In the genomic region with DNA sequence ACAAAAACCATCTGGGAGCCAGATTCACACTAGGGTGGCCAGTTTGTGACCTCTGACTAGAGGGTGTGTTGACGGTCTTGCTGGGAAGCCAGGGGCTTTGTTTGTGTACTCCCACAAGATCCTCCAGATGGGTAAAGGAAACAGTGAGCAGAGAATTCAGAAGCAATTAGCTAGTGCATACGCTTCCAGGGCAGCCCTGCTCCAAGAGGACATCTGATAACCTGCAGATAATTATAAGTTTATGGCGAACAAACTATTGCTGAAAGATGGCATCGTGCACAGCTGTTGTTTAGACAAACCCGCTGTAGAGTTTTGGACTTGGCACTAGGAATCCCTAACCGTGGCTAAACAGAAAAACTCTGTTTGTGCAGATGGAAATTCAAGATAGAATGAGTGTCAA, we compare ENCODE assay signal across 15 cellular contexts.
DNase-seq lines count a peak whose midpoint lies in the region; FAIRE-seq and TF ChIP-seq lines count a peak whose summit lies in the region.
"Had no signal": no experiment of that assay in that cellular context is flagged by ENCODE, and none has a peak within 500 bp of the region (broad histone marks: within the 10 kb centered on the region; RNA-seq: fewer than 3 reads in every experiment).

No MANE protein-coding gene starts in this region.

- H3K79me2 ChIP-seq in astrocyte (ENCODE audit: insufficient read depth, low read length) = no peaks in the 10 kb centered on the region
- H3K79me2 ChIP-seq in mesendoderm (ENCODE audit: control insufficient read depth, insufficient read depth, low read length) = no peaks in the 10 kb centered on the region

- H2BK120ac ChIP-seq in mesendoderm (ENCODE audit: low read depth, low read length) = peak overlapping the region; percentile 61

- intact Hi-C loops in Caco-2 (cut with micrococcal nuclease; ENCODE audit: unreplicated experiment) = loop anchor here (5.0 to 10.0 kb wide), 2 partner anchors 117 to 324 kb away; a partner anchor contains a TSS

- H3K4me2 ChIP-seq in astrocyte (ENCODE audit: low read length) (no peak overlapping the region), mesendoderm (ENCODE audit: low read length) (no peak overlapping the region)

- H3K9me3 ChIP-seq in astrocyte (ENCODE audit: insufficient read depth, low read depth, low read length) (no peaks in the 10 kb centered on the region), Caco-2 (peaks cover 3% of the 10 kb centered on the region; the same call in 1 of the 2 replicates)

- no peak overlapping the region for H2BK5ac ChIP-seq in mesendoderm (ENCODE audit: low read length)

- no peaks in the 10 kb centered on the region for H4K20me1 ChIP-seq in astrocyte (ENCODE audit: insufficient read depth, low read length)

- no peak overlapping the region for H3K4me3 Mint-ChIP-seq in astrocyte (ENCODE audit: unreplicated experiment)
- H3K4me3 Mint-ChIP-seq in Caco-2 (ENCODE audit: unreplicated experiment) = no peak overlapping the region
- no peak overlapping the region for H3K4me3 Mint-ChIP-seq in activated T-cell treated with anti-CD3 and anti-CD28 coated beads, Interleukin-2, amount 50 U/mL, for 24 hours
- H3K4me3 Mint-ChIP-seq: B cell; natural killer cell treated with Interleukin-12 subunit alpha and Interleukin-12 subunit beta and Interleukin-15 and Interleukin-18, amount 100 ng/mL, for 72 hours had no signal

- H3K4me3 ChIP-seq in astrocyte (ENCODE audit: insufficient read depth, low read depth, low read length) = no peak overlapping the region
- no peak overlapping the region for H3K4me3 ChIP-seq in mesendoderm (ENCODE audit: low read length)
- H3K4me3 ChIP-seq in Caco-2 (ENCODE audit: low read depth, low read length) = no peak overlapping the region

- H2BK15ac ChIP-seq in mesendoderm (replicated peaks; ENCODE audit: low read depth) = peak overlapping the region; percentile 74

- H3K27me3 ChIP-seq in astrocyte (ENCODE audit: insufficient read depth, low read length) (no peaks in the 10 kb centered on the region), mesendoderm (ENCODE audit: insufficient read depth, low read length, poor library complexity) (no peaks in the 10 kb centered on the region), Caco-2 (replicated peaks; ENCODE audit: control insufficient read depth, insufficient read depth, low read length) (no peaks in the 10 kb centered on the region)

- H3K36me3 ChIP-seq in astrocyte (ENCODE audit: insufficient read depth, low read length) (no peaks in the 10 kb centered on the region), mesendoderm (ENCODE audit: control insufficient read depth, insufficient read depth, low read length) (no peaks in the 10 kb centered on the region), Caco-2 (ENCODE audit: control insufficient read depth, insufficient read depth, low read length) (no peaks in the 10 kb centered on the region)
- H3K36me3 ChIP-seq: WERI-Rb-1 had no signal

- no peak overlapping the region for H2AK5ac ChIP-seq in mesendoderm (ENCODE audit: low read length)

- H3K18ac ChIP-seq in mesendoderm (ENCODE audit: low read length) = peak overlapping the region; percentile 39

- CTCF ChIA-PET in Caco-2 (lab: Charles Lee) = interaction anchor here (0.6 kb wide), 1 partner anchor 54 kb away, joined by 3 read pairs; no protein-coding TSS in a partner anchor

- H3K56ac ChIP-seq in mesendoderm (ENCODE audit: low read length) = no peak overlapping the region

- no peak for FAIRE-seq in astrocyte (lab: Jason Lieb, UNC)
- FAIRE-seq: GM12892 had no signal

- H3K27ac ChIP-seq in astrocyte (ENCODE audit: low read depth, low read length) (no peak overlapping the region), mesendoderm (ENCODE audit: low read depth, low read length) (no peak overlapping the region)
- H3K27ac ChIP-seq: WERI-Rb-1 had no signal

- H3K27me3 Mint-ChIP-seq in astrocyte (ENCODE audit: low read depth, unreplicated experiment) (no peaks in the 10 kb centered on the region), Caco-2 (ENCODE audit: insufficient read depth, unreplicated experiment) (no peaks in the 10 kb centered on the region)
- no peaks in the 10 kb centered on the region for H3K27me3 Mint-ChIP-seq in activated T-cell treated with anti-CD3 and anti-CD28 coated beads, Interleukin-2, amount 50 U/mL, for 24 hours
- H3K27me3 Mint-ChIP-seq: natural killer cell treated with Interleukin-12 subunit alpha and Interleukin-12 subunit beta and Interleukin-15 and Interleukin-18, amount 100 ng/mL, for 72 hours had no signal

- H3K4me1 ChIP-seq in astrocyte (ENCODE audit: insufficient read depth, low read length) (peaks cover 15% of the 10 kb centered on the region), mesendoderm (ENCODE audit: control insufficient read depth, low read depth, low read length) (peaks cover 3% of the 10 kb centered on the region), Caco-2 (peaks cover 9% of the 10 kb centered on the region)

- H2AFZ ChIP-seq in astrocyte (ENCODE audit: low read depth, low read length) = no peak overlapping the region

- DNase-seq in DMS 273 treated with DMSO at 0.1 percent for 48 hours (lab: John Stamatoyannopoulos, UW) = peak; percentile 98
- DNase-seq in NCI-H2081 (lab: John Stamatoyannopoulos, UW) = peak; percentile 6 to 68
- DNase-seq in astrocyte (ENCODE audit: low read depth) = peak; percentile 50
- DNase-seq in mesendoderm = no peak
- DNase-seq in GM19240 (ENCODE audit: insufficient read length, low spot score) = no peak
- no peak for DNase-seq in Caco-2
- DNase-seq in activated T-cell treated with anti-CD3 and anti-CD28 coated beads, Interleukin-2, amount 50 U/mL, for 24 hours = no peak
- no peak for DNase-seq in nucleus accumbens (lab: John Stamatoyannopoulos, UW)
- DNase-seq: activated CD8-positive, alpha-beta memory T cell treated with anti-CD3 and anti-CD28 coated beads, Interleukin-2, amount 50 U/mL, for 48 hours; kidney glomerular epithelial cell; NCI-H82; WERI-Rb-1 had no signal

- no peak overlapping the region for H3K23ac ChIP-seq in mesendoderm (ENCODE audit: low read length)

- WGBS in mesendoderm (ENCODE audit: extremely low coverage, insufficient coverage, low lambda C conversion rate) = no CpG with 5 or more reads among the region's 6 CpGs

- no peak overlapping the region for H3K9ac ChIP-seq in astrocyte (ENCODE audit: low read length)
- H3K9ac ChIP-seq in mesendoderm (ENCODE audit: low read length) = no peak overlapping the region

- POLR2A ChIA-PET in Caco-2 (lab: Charles Lee) = no interaction called here

- H4K8ac ChIP-seq in mesendoderm (ENCODE audit: low read depth, low read length) = peak overlapping the region; percentile 56

- H3K9me3 Mint-ChIP-seq in astrocyte (ENCODE audit: unreplicated experiment) = peaks cover 10% of the 10 kb centered on the region
- H3K9me3 Mint-ChIP-seq in Caco-2 (ENCODE audit: unreplicated experiment) = peaks cover 12% of the 10 kb centered on the region
- peaks cover 7% of the 10 kb centered on the region for H3K9me3 Mint-ChIP-seq in activated T-cell treated with anti-CD3 and anti-CD28 coated beads, Interleukin-2, amount 50 U/mL, for 24 hours

- peak overlapping the region; percentile 70 for H3K4ac ChIP-seq in mesendoderm (ENCODE audit: low read depth, low read length)

- H3K36me3 Mint-ChIP-seq in astrocyte (ENCODE audit: low read depth, unreplicated experiment) (peaks cover 5% of the 10 kb centered on the region), Caco-2 (ENCODE audit: insufficient read depth, unreplicated experiment) (no peaks in the 10 kb centered on the region)
- no peaks in the 10 kb centered on the region for H3K36me3 Mint-ChIP-seq in activated T-cell treated with anti-CD3 and anti-CD28 coated beads, Interleukin-2, amount 50 U/mL, for 24 hours (ENCODE audit: low read depth)

- BruUV-seq in Caco-2 (replicated peaks; lab: Mats Ljungman, UMichigan) = no TSS peak

- TF ChIP-seq CTCF in astrocyte (IDR thresholded peaks at IDR 0.05; ENCODE audit: insufficient read depth, low read depth, low read length) = no peak
- no peak for TF ChIP-seq CTCF in Caco-2 (IDR thresholded peaks at IDR 0.05; ENCODE audit: insufficient read depth in 1 of 2, low read depth in 1 of 2, low read length in 1 of 2, severe bottlenecking in 1 of 2, unreplicated experiment in 1 of 2)

- no peaks in the 10 kb centered on the region for H3K79me1 ChIP-seq in mesendoderm (ENCODE audit: low read length)

- H4K5ac ChIP-seq in mesendoderm (ENCODE audit: low read length) = no peak overlapping the region

- H3K4me1 Mint-ChIP-seq in astrocyte (ENCODE audit: low read depth, unreplicated experiment) (peaks cover 32% of the 10 kb centered on the region), Caco-2 (ENCODE audit: low read depth, unreplicated experiment) (peaks cover 8% of the 10 kb centered on the region)
- no peaks in the 10 kb centered on the region for H3K4me1 Mint-ChIP-seq in activated T-cell treated with anti-CD3 and anti-CD28 coated beads, Interleukin-2, amount 50 U/mL, for 24 hours (ENCODE audit: low read depth)
- H3K4me1 Mint-ChIP-seq: B cell had no signal

- H3K27ac Mint-ChIP-seq in astrocyte (ENCODE audit: unreplicated experiment) (no peak overlapping the region), Caco-2 (ENCODE audit: unreplicated experiment) (no peak overlapping the region)
- no peak overlapping the region for H3K27ac Mint-ChIP-seq in activated T-cell treated with anti-CD3 and anti-CD28 coated beads, Interleukin-2, amount 50 U/mL, for 24 hours
- H3K27ac Mint-ChIP-seq: B cell; natural killer cell treated with Interleukin-12 subunit alpha and Interleukin-12 subunit beta and Interleukin-15 and Interleukin-18, amount 100 ng/mL, for 72 hours had no signal

Comparison
In these comparisons a context has a peak if more than half of its experiments do, and no peak if none do; other contexts are left out.
1. DNase-seq: peak in DMS 273 treated with DMSO at 0.1 percent for 48 hours (single experiment), NCI-H2081 (2 of 2) and astrocyte (single experiment); none in mesendoderm (single experiment), GM19240 (single experiment), Caco-2 (0 of 2), activated T-cell treated with anti-CD3 and anti-CD28 coated beads, Interleukin-2, amount 50 U/mL, for 24 hours (single experiment) and nucleus accumbens (0 of 56).